In genomic region chr14:20472566-20473206, GRCh38 we compare ENCODE assay signal across 1 cellular context.
TF ChIP-seq lines count a peak whose summit lies in the region.

No MANE protein-coding gene starts in this region.

TF ChIP-seq in liver, 16 proteins besides CTCF, POLR2A, EP300 and RAD21 (continued from another document):
- TF ChIP-seq NR2F2 (IDR thresholded peaks at IDR 0.05) = no peak
- TF ChIP-seq JUND (IDR thresholded peaks at IDR 0.05) = no peak
- no peak for TF ChIP-seq EGR1 (IDR thresholded peaks at IDR 0.05; ENCODE audit: low read depth in 2 of 2)
- TF ChIP-seq REST (IDR thresholded peaks at IDR 0.05) = no peak
- TF ChIP-seq GABPA (IDR thresholded peaks at IDR 0.05 in 1 of 2, conservative IDR thresholded peaks at IDR 0.05 in 1 of 2) = no peak
- TF ChIP-seq HNF4G (IDR thresholded peaks at IDR 0.05) = no peak
TF ChIP-seq in liver: peak in this region for 4.
